In genomic region chr18:65567372-65567771, GRCh38 we compare ENCODE assay signal across 11 cellular contexts.
A peak's percentile ranks its signal among the peaks of the same experiment; 100 is the strongest.
DNase-seq lines count a peak whose midpoint lies in the region; ATAC-seq and TF ChIP-seq lines count a peak whose summit lies in the region.
"Had no signal": no experiment of that assay in that cellular context is flagged by ENCODE, and none has a peak within 500 bp of the region (broad histone marks: within the 10 kb centered on the region; RNA-seq: fewer than 3 reads in every experiment).

No MANE protein-coding gene starts in this region.

- no peaks in the 10 kb centered on the region for H3K36me3 ChIP-seq in Peyer's patch
- H3K36me3 ChIP-seq: SJCRH30 had no signal

- H3K9me3 ChIP-seq in Peyer's patch, result no peaks in the 10 kb centered on the region
- H3K9me3 ChIP-seq: SJCRH30 had no signal

- intact Hi-C loops in Calu3 (cut with micrococcal nuclease; ENCODE audit: unreplicated experiment), result no loop called here

- H3K27ac Mint-ChIP-seq in Calu3 (ENCODE audit: unreplicated experiment), result no peak overlapping the region

- peak; percentile 24 for TF ChIP-seq CTCF in Calu3 (IDR thresholded peaks at IDR 0.05; ENCODE audit: unreplicated experiment)
- peak; percentile 82 for TF ChIP-seq CTCF in LNCAP (IDR thresholded peaks at IDR 0.05)
- no peak for TF ChIP-seq CTCF in Peyer's patch (IDR thresholded peaks at IDR 0.05)

- no peak for TF ChIP-seq POLR2A in Peyer's patch (IDR thresholded peaks at IDR 0.05)

- DNase-seq in Calu3 (peak; percentile 19), SHP77 treated with DMSO at 0.1 percent for 48 hours (lab: John Stamatoyannopoulos, UW) (peak; percentile 7), iPS-NIHi11 (ENCODE audit: low spot score) (peak; percentile 26), Peyer's patch (no peak)
- DNase-seq in activated CD4-positive, alpha-beta T cell treated with anti-CD3 and anti-CD28 coated beads, Interleukin-2, amount 50 U/mL, for 1 hour, result no peak
- DNase-seq: activated T-cell treated with anti-CD3 and anti-CD28 coated beads, Interleukin-2, amount 50 U/mL, for 1 hour; DND-41 had no signal

- H3K4me1 Mint-ChIP-seq in Calu3 (ENCODE audit: low read depth, unreplicated experiment), result no peaks in the 10 kb centered on the region

- H3K4me3 Mint-ChIP-seq in Calu3 (ENCODE audit: low read depth, unreplicated experiment), result no peak overlapping the region

- H3K27me3 Mint-ChIP-seq in Calu3 (ENCODE audit: unreplicated experiment), result no peaks in the 10 kb centered on the region

- no peak for ATAC-seq in HG02759 (IDR thresholded peaks at IDR 0.05; ENCODE audit: unreplicated experiment)
- ATAC-seq in GM21367 (IDR thresholded peaks at IDR 0.05; ENCODE audit: unreplicated experiment), result no peak

- H3K27ac ChIP-seq in Peyer's patch, result no peak overlapping the region
- H3K27ac ChIP-seq: SJCRH30 had no signal

- CTCF ChIA-PET in Calu3 (lab: Charles Lee), result interaction anchor here (0.6 to 1.0 kb wide), 2 partner anchors 126 to 1529 kb away, joined by 3 read pairs; no protein-coding TSS in a partner anchor

- H3K4me3 ChIP-seq in Peyer's patch, result no peak overlapping the region
- H3K4me3 ChIP-seq: SJCRH30 had no signal

- H3K4me1 ChIP-seq in Peyer's patch, result no peaks in the 10 kb centered on the region
- H3K4me1 ChIP-seq: SJCRH30 had no signal

- no peaks in the 10 kb centered on the region for H3K36me3 Mint-ChIP-seq in Calu3 (ENCODE audit: insufficient read depth, unreplicated experiment)

- no TSS peak for BruUV-seq in Calu3 (replicated peaks; lab: Mats Ljungman, UMichigan)

- H3K9me3 Mint-ChIP-seq in Calu3 (ENCODE audit: low read depth, unreplicated experiment), result no peaks in the 10 kb centered on the region

- no peaks in the 10 kb centered on the region for H3K27me3 ChIP-seq in Peyer's patch
- H3K27me3 ChIP-seq: SJCRH30 had no signal

Comparison
In these comparisons a context has a peak if more than half of its experiments do, and no peak if none do; other contexts are left out.
1. DNase-seq: peak in Calu3 (single experiment), SHP77 treated with DMSO at 0.1 percent for 48 hours (single experiment) and iPS-NIHi11 (single experiment); none in Peyer's patch (0 of 3) and activated CD4-positive, alpha-beta T cell treated with anti-CD3 and anti-CD28 coated beads, Interleukin-2, amount 50 U/mL, for 1 hour (single experiment).
2. CTCF ChIP-seq: peak in Calu3 (single experiment) and LNCAP (single experiment); none in Peyer's patch (0 of 6).